9 cellular contexts compared by ENCODE assay signal in genomic region chr11:113774174-113774503, GRCh38. TPM values are rescaled to one million over a fixed set of nuclear protein-coding genes. Genes with fewer than 3 reads are reported as not detected.
A peak's percentile ranks its signal among the peaks of the same experiment; 100 is the strongest.
DNase-seq lines count a peak whose midpoint lies in the region; ATAC-seq, FAIRE-seq and TF ChIP-seq lines count a peak whose summit lies in the region.
"Had no signal": no experiment of that assay in that cellular context is flagged by ENCODE, and none has a peak within 500 bp of the region (broad histone marks: within the 10 kb centered on the region; RNA-seq: fewer than 3 reads in every experiment).

No MANE protein-coding gene starts in this region.

- TF ChIP-seq POLR2A in K562 (conservative IDR thresholded peaks at IDR 0.05), result no peak
- no peak for TF ChIP-seq POLR2A in upper lobe of left lung (IDR thresholded peaks at IDR 0.05)

- intact Hi-C loops in K562 (cut with micrococcal nuclease), result no loop called here

- peak overlapping the region in 1 of 2 experiments; percentile 83; a peak in 2 of 4 replicates for H3K9ac ChIP-seq in K562 (ENCODE audit: insufficient read depth in 1 of 2, low read depth in 2 of 2, low read length in 2 of 2)

- H3K4me1 ChIP-seq in K562 (replicated peaks in 1 of 2; ENCODE audit: control insufficient read depth in 2 of 2, insufficient read depth in 2 of 2, low read length in 2 of 2), result peaks cover 4 to 6% of the 10 kb centered on the region in 2 experiments; a peak in 4 of 5 replicates
- peaks cover 13 to 19% (median 13%) of the 10 kb centered on the region in 4 donors for H3K4me1 ChIP-seq in upper lobe of left lung

- H3K79me2 ChIP-seq in K562 (ENCODE audit: control insufficient read depth, insufficient read depth, low read length), result peaks cover 25% of the 10 kb centered on the region

- H3K27me3 ChIP-seq in K562 (ENCODE audit: control insufficient read depth in 2 of 2, insufficient read depth in 2 of 2, low read length in 2 of 2), result peaks cover 7 to 11% of the 10 kb centered on the region in 2 experiments
- H3K27me3 ChIP-seq in upper lobe of left lung, result no peaks in the 10 kb centered on the region

- no peaks in the 10 kb centered on the region for H3K9me1 ChIP-seq in K562 (ENCODE audit: control insufficient read depth, insufficient read depth, low read length)

- no peaks in the 10 kb centered on the region for H3K27me3 Mint-ChIP-seq in activated naive CD4-positive, alpha-beta T cell treated with anti-CD3 and anti-CD28 coated beads, Interleukin-2, amount 50 U/mL, for 24 hours
- H3K27me3 Mint-ChIP-seq in memory B cell, result no peaks in the 10 kb centered on the region

- H3K27ac ChIP-seq in K562 (ENCODE audit: extremely low read depth, low read depth, low read length) (no peak overlapping the region), upper lobe of left lung (peak overlapping the region in 2 of 4 donors; percentile 75 to 87)

- peaks cover 7% of the 10 kb centered on the region for H3K36me3 ChIP-seq in K562 (ENCODE audit: control insufficient read depth, insufficient read depth, low read length)
- peaks cover 0 to 12% (median 0%) of the 10 kb centered on the region in 4 donors for H3K36me3 ChIP-seq in upper lobe of left lung

- H3K9me3 ChIP-seq in K562 (replicated peaks; ENCODE audit: control insufficient read depth, insufficient read depth, low read depth, low read length) (no peaks in the 10 kb centered on the region), upper lobe of left lung (no peaks in the 10 kb centered on the region)

- TF ChIP-seq CTCF in K562 (IDR thresholded peaks at IDR 0.05 in 2 of 3, conservative IDR thresholded peaks at IDR 0.05 in 1 of 3; ENCODE audit: insufficient read depth in 2 of 3, low read depth in 1 of 3, low read length in 3 of 3) (no peak), upper lobe of left lung (IDR thresholded peaks at IDR 0.05) (no peak)

- H3K4me3 Mint-ChIP-seq in activated naive CD4-positive, alpha-beta T cell treated with anti-CD3 and anti-CD28 coated beads, Interleukin-2, amount 50 U/mL, for 24 hours, result peak overlapping the region; percentile 99
- peak overlapping the region; percentile 96 for H3K4me3 Mint-ChIP-seq in memory B cell

- no TSS peak for BruUV-seq in K562 (replicated peaks; lab: Mats Ljungman, UMichigan)

- POLR2A ChIA-PET in K562 (lab: Yijun Ruan, JAX), result interaction anchor here (1.0 kb wide), 2 partner anchors 8 to 33 kb away, joined by 3 to 4 read pairs; no protein-coding TSS in a partner anchor

- in situ Hi-C loops in K562 (cut with MboI), result no loop called here

- no peak for TF ChIP-seq EP300 in K562 (IDR thresholded peaks at IDR 0.05; ENCODE audit: low read length)
- TF ChIP-seq EP300 in upper lobe of left lung (IDR thresholded peaks at IDR 0.05), result no peak

- peak overlapping the region; percentile 83 for H3K4me3 ChIP-seq in K562
- H3K4me3 ChIP-seq in upper lobe of left lung, result peak overlapping the region in 3 of 4 donors; percentile 63 to 92 (median 79)

- peak overlapping the region; percentile 93; the same call in 1 of the 2 replicates for H2AFZ ChIP-seq in K562 (ENCODE audit: low read depth, low read length)

- no peaks in the 10 kb centered on the region for H3K36me3 Mint-ChIP-seq in activated naive CD4-positive, alpha-beta T cell treated with anti-CD3 and anti-CD28 coated beads, Interleukin-2, amount 50 U/mL, for 24 hours
- H3K36me3 Mint-ChIP-seq in memory B cell, result no peaks in the 10 kb centered on the region

- peaks cover 24% of the 10 kb centered on the region for H3K4me1 Mint-ChIP-seq in activated naive CD4-positive, alpha-beta T cell treated with anti-CD3 and anti-CD28 coated beads, Interleukin-2, amount 50 U/mL, for 24 hours
- H3K4me1 Mint-ChIP-seq in memory B cell, result peaks cover 13% of the 10 kb centered on the region

- CTCF ChIA-PET in K562 (lab: Yijun Ruan, JAX; ENCODE audit: low intra/inter-chr PET ratio), result no interaction called here

- peak overlapping the region; percentile 92 for H3K4me2 ChIP-seq in K562 (ENCODE audit: insufficient read depth, low read length)

- no peaks in the 10 kb centered on the region for H3K9me3 Mint-ChIP-seq in activated naive CD4-positive, alpha-beta T cell treated with anti-CD3 and anti-CD28 coated beads, Interleukin-2, amount 50 U/mL, for 24 hours
- no peaks in the 10 kb centered on the region for H3K9me3 Mint-ChIP-seq in memory B cell

- TF ChIP-seq RAD21 in K562 (CRISPR knock-in tag; conservative IDR thresholded peaks at IDR 0.05 in 1 of 2, IDR thresholded peaks at IDR 0.05 in 1 of 2), result no peak

- no peaks in the 10 kb centered on the region for H4K20me1 ChIP-seq in K562 (replicated peaks; ENCODE audit: control insufficient read depth, insufficient read depth, low read length)

- DNase-seq in activated naive CD4-positive, alpha-beta T cell (lab: John Stamatoyannopoulos, UW), result no peak
- no peak for DNase-seq in K562 (ENCODE audit: extremely low read depth in 1 of 4, low spot score in 3 of 4)
- DNase-seq in memory B cell (ENCODE audit: low spot score in 2 of 2), result no peak
- no peak for DNase-seq in upper lobe of left lung
- no peak for DNase-seq in stimulated activated naive CD4-positive, alpha-beta T cell treated with Interleukin-2 at 50 U/mL for 16 hours (lab: John Stamatoyannopoulos, UW)
- DNase-seq in NCI-H82 treated with DMSO at 0.1 percent for 48 hours (lab: John Stamatoyannopoulos, UW; ENCODE audit: unreplicated experiment), result no peak

- WGBS in K562 (ENCODE audit: insufficient coverage, low coverage, missing lambda C conversion rate), result 0% methylated on average over 1 of the region's 1 CpG
- whole genome bisulfite sequencing in upper lobe of left lung, 2 donors, result 0% methylated on average over 1 of the region's 1 CpG

- H3K27ac Mint-ChIP-seq in activated naive CD4-positive, alpha-beta T cell treated with anti-CD3 and anti-CD28 coated beads, Interleukin-2, amount 50 U/mL, for 24 hours, result peak overlapping the region; percentile 96
- peak overlapping the region; percentile 88 for H3K27ac Mint-ChIP-seq in memory B cell

- FAIRE-seq in K562 (lab: Jason Lieb, UNC), result no peak

- ATAC-seq in K562, result no peak
- no peak for ATAC-seq in memory B cell (ENCODE audit: low read depth)
- no peak for ATAC-seq in upper lobe of left lung (ENCODE audit: low FRiP score in 2 of 2)
- no peak for ATAC-seq in HG03095 (IDR thresholded peaks at IDR 0.05; ENCODE audit: unreplicated experiment)

TF ChIP-seq in K562, 482 proteins besides CTCF, POLR2A, EP300 and RAD21 (continues in another document):
- TF ChIP-seq MAZ (CRISPR knock-in tag; conservative IDR thresholded peaks at IDR 0.05 in 1 of 2, IDR thresholded peaks at IDR 0.05 in 1 of 2) (no peak), RFX1 (IDR thresholded peaks at IDR 0.05) (peak; percentile 7; the same call in 1 of the 2 replicates), TFAM (CRISPR knock-in tag; conservative IDR thresholded peaks at IDR 0.05) (no peak), NCOA2 (IDR thresholded peaks at IDR 0.05; ENCODE audit: partially characterized antibody in 2 of 2) (peak; percentile 20 to 47), CEBPG (CRISPR knock-in tag; IDR thresholded peaks at IDR 0.05) (no peak), CEBPG (tag; conservative IDR thresholded peaks at IDR 0.05 in 1 of 2, IDR thresholded peaks at IDR 0.05 in 1 of 2) (peak; percentile 52 to 62; a peak in 1 of 4 replicates), ZSCAN29 (IDR thresholded peaks at IDR 0.05) (no peak), HNRNPH1 (optimal IDR thresholded peaks at IDR 0.05; ENCODE audit: low read depth, low read length) (no peak)

RNA-seq across cellular contexts. Expression of gene ZW10, which starts 0.6 kb away (rescaled TPM):
- 10.8 and 19.2 TPM in 2 replicates for total RNA-seq in K562 (2011; cell fraction: chromatin; rRNA removed; ENCODE audit: low replicate concordance)
- total RNA-seq in K562 (2011; cell fraction: nucleolus; rRNA removed), result 5.3 and 6.2 TPM in 2 replicates
- total RNA-seq in K562 (2011; cell fraction: nucleoplasm; rRNA removed), result 7.5 and 7.8 TPM in 2 replicates
- total RNA-seq in K562 (2014; rRNA removed) (23.7 and 24.9 TPM in 2 replicates), K562 (2014; rRNA removed; fragmentation: Illumina TruSeq; extraction: Trizol) (34.3 and 39.3 TPM in 2 replicates), K562 (2015; rRNA removed; fragmentation: Illumina TruSeq; extraction: Trizol) (34.6 and 37.7 TPM in 2 replicates), K562 (2021) (21.1 and 25.0 TPM in 2 replicates), upper lobe of left lung (10 to 100 TPM in 2 of 6 donors, 1 to 10 TPM in 4; 6.7 to 13.8 (median 9.8) TPM)
- polyA plus RNA-seq in K562 (2011; rRNA removed) (19.0 and 26.9 TPM in 2 replicates), K562 (2014; fragmentation: Illumina TruSeq; extraction: Trizol) (27.7 and 30.8 TPM in 2 replicates), K562 (2014; fragmentation: Nextera tagmentation; extraction: Ambion mirVana) (10 to 100 TPM in 1 of 2 experiments, 1 to 10 TPM in 1; 9.4 to 17.3 TPM), K562 (2014; rRNA removed) (19.6 and 21.8 TPM in 2 replicates)
- polyA plus RNA-seq in K562 (2011; cell fraction: cytosol; rRNA removed), result 9.1 and 12.7 TPM in 2 replicates
- polyA plus RNA-seq in K562 (2011; cell fraction: nucleus; rRNA removed), result 8.2 and 13.0 TPM in 2 replicates
- polyA plus RNA-seq in K562 (2012), result 15.0 and 17.9 TPM in 2 replicates
- 36.2 and 36.4 TPM in 2 replicates for polyA minus RNA-seq in K562 (2011; rRNA and poly(A)+ RNA removed)
- 10.9 and 16.4 TPM in 2 replicates for polyA minus RNA-seq in K562 (2011; cell fraction: cytosol; rRNA and poly(A)+ RNA removed)
- polyA minus RNA-seq in K562 (2011; cell fraction: nucleus; rRNA and poly(A)+ RNA removed), result 13.7 and 22.2 TPM in 2 replicates

RNA-seq across cellular contexts. Expression of gene CLDN25, which starts 5.5 kb away (rescaled TPM):
- total RNA-seq in K562 (2011; cell fraction: chromatin; rRNA removed; ENCODE audit: low replicate concordance), result not detected in 2 replicates
- not detected in 2 replicates for total RNA-seq in K562 (2011; cell fraction: nucleolus; rRNA removed)
- not detected in 2 replicates for total RNA-seq in K562 (2011; cell fraction: nucleoplasm; rRNA removed)
- total RNA-seq in K562 (2014; rRNA removed) (not detected in 2 replicates), K562 (2014; rRNA removed; fragmentation: Illumina TruSeq; extraction: Trizol) (not detected in 2 replicates), K562 (2015; rRNA removed; fragmentation: Illumina TruSeq; extraction: Trizol) (not detected in 2 replicates), K562 (2021) (not detected in 2 replicates), upper lobe of left lung (not detected)
- polyA plus RNA-seq in K562 (2011; rRNA removed) (not detected in 2 replicates), K562 (2014; fragmentation: Illumina TruSeq; extraction: Trizol) (not detected in 2 replicates), K562 (2014; fragmentation: Nextera tagmentation; extraction: Ambion mirVana) (not detected), K562 (2014; rRNA removed) (not detected in 2 replicates)
- polyA plus RNA-seq in K562 (2011; cell fraction: cytosol; rRNA removed), result not detected in 2 replicates
- not detected in 2 replicates for polyA plus RNA-seq in K562 (2011; cell fraction: nucleus; rRNA removed)
- polyA plus RNA-seq in K562 (2012), result not detected in 2 replicates
- polyA minus RNA-seq in K562 (2011; rRNA and poly(A)+ RNA removed), result not detected in 2 replicates
- not detected in 2 replicates for polyA minus RNA-seq in K562 (2011; cell fraction: cytosol; rRNA and poly(A)+ RNA removed)
- polyA minus RNA-seq in K562 (2011; cell fraction: nucleus; rRNA and poly(A)+ RNA removed), result not detected in 2 replicates
- total RNA-seq: renal cortical epithelial cell had no signal
